7 cellular contexts compared by ENCODE assay signal in genomic region chr11:93542753-93543246, GRCh38. TPM values are rescaled to one million over a fixed set of nuclear protein-coding genes. Genes with fewer than 3 reads are reported as not detected.
DNase-seq lines count a peak whose midpoint lies in the region; ATAC-seq lines count a peak whose summit lies in the region.

No MANE protein-coding gene starts in this region.

- H3K4me3 Mint-ChIP-seq in dendritic cell treated with granulocyte-macrophage colony-stimulating factor and Interleukin-4, amounts not matched to agents 40 ng/mL and 50 ng/mL, for 4 days, result peak overlapping the region; percentile 85

- H3K9me3 ChIP-seq in MG63, result no peaks in the 10 kb centered on the region
- H3K9me3 ChIP-seq in mononuclear cell (ENCODE audit: low read depth, low read length), result no peaks in the 10 kb centered on the region

- intact Hi-C loops in dendritic cell treated with granulocyte-macrophage colony-stimulating factor and Interleukin-4, amounts not matched to agents 40 ng/mL and 50 ng/mL, for 4 days (cut with micrococcal nuclease), result loop anchor here (1.0 to 10.0 kb wide), 6 partner anchors 18 to 308 kb away; no protein-coding TSS in a partner anchor

- no peaks in the 10 kb centered on the region for H3K9me3 Mint-ChIP-seq in dendritic cell treated with granulocyte-macrophage colony-stimulating factor and Interleukin-4, amounts not matched to agents 40 ng/mL and 50 ng/mL, for 4 days

- ATAC-seq in GM18508 (IDR thresholded peaks at IDR 0.05; ENCODE audit: insufficient read depth, unreplicated experiment), result peak; percentile 7

- H3K27ac Mint-ChIP-seq in dendritic cell treated with granulocyte-macrophage colony-stimulating factor and Interleukin-4, amounts not matched to agents 40 ng/mL and 50 ng/mL, for 4 days, result peak overlapping the region; percentile 90

- peak; percentile 85 for DNase-seq in H7
- peak; percentile 31 for DNase-seq in MG63
- DNase-seq in NCI-H2196 treated with DMSO at 0.1 percent for 48 hours (lab: John Stamatoyannopoulos, UW; ENCODE audit: unreplicated experiment), result no peak
- no peak for DNase-seq in DMS153 treated with DMSO at 0.1 percent for 48 hours (lab: John Stamatoyannopoulos, UW; ENCODE audit: unreplicated experiment)

- peaks cover 51% of the 10 kb centered on the region for H3K4me1 ChIP-seq in mononuclear cell (ENCODE audit: insufficient read depth, low read length)

- H3K36me3 ChIP-seq in H7 (replicated peaks; ENCODE audit: control insufficient read depth, insufficient read depth, low read length), result no peaks in the 10 kb centered on the region
- H3K36me3 ChIP-seq in MG63, result no peaks in the 10 kb centered on the region

- H3K4me1 Mint-ChIP-seq in dendritic cell treated with granulocyte-macrophage colony-stimulating factor and Interleukin-4, amounts not matched to agents 40 ng/mL and 50 ng/mL, for 4 days (ENCODE audit: low read depth), result peaks cover 50% of the 10 kb centered on the region

- H3K36me3 Mint-ChIP-seq in dendritic cell treated with granulocyte-macrophage colony-stimulating factor and Interleukin-4, amounts not matched to agents 40 ng/mL and 50 ng/mL, for 4 days (ENCODE audit: low read depth), result peaks cover 7% of the 10 kb centered on the region

- peak overlapping the region; percentile 67 for H3K4me3 ChIP-seq in H7 (ENCODE audit: insufficient read depth, low read depth, low read length)
- H3K4me3 ChIP-seq in MG63, result peak overlapping the region; percentile 54
- peak overlapping the region; percentile 54 for H3K4me3 ChIP-seq in mononuclear cell (ENCODE audit: low read length)

- no peaks in the 10 kb centered on the region; the same call in 1 of the 2 replicates for H3K27me3 ChIP-seq in H7 (ENCODE audit: control insufficient read depth, insufficient read depth, low read length)
- H3K27me3 ChIP-seq in MG63, result no peaks in the 10 kb centered on the region
- H3K27me3 ChIP-seq in mononuclear cell (ENCODE audit: insufficient read depth, low read length), result no peaks in the 10 kb centered on the region

- no peaks in the 10 kb centered on the region for H3K27me3 Mint-ChIP-seq in dendritic cell treated with granulocyte-macrophage colony-stimulating factor and Interleukin-4, amounts not matched to agents 40 ng/mL and 50 ng/mL, for 4 days

RNA-seq across cellular contexts. Expression of gene SMCO4, which starts 0.4 kb away (rescaled TPM):
- total RNA-seq in H7 (2014; rRNA removed; shearing (Covaris generic)), result 57.6 and 84.9 TPM in 2 replicates
- 11.4 and 20.5 TPM in 2 replicates for total RNA-seq in MG63 (2014; rRNA removed; shearing (Covaris generic); ENCODE audit: low replicate concordance)
- total RNA-seq in mononuclear cell, result 3.3 TPM

Comparison
In these comparisons a context has a peak if more than half of its experiments do, and no peak if none do; other contexts are left out.
1. DNase-seq: peak in H7 (single experiment) and MG63 (single experiment); none in NCI-H2196 treated with DMSO at 0.1 percent for 48 hours (single experiment) and DMS153 treated with DMSO at 0.1 percent for 48 hours (single experiment).
2. Peak in every context shown above with its lines, with median percentiles within 50 percentile points of each other: H3K4me3 ChIP-seq.